Comparison of ENCODE assay signal across 29 cellular contexts in genomic region chr17:53387745-53388144, GRCh38.
"Had no signal": no experiment of that assay in that cellular context is flagged by ENCODE, and none has a peak within 500 bp of the region (broad histone marks: within the 10 kb centered on the region; RNA-seq: fewer than 3 reads in every experiment).

No MANE protein-coding gene starts in this region.

- ATAC-seq: effector memory CD8-positive, alpha-beta T cell; esophagus mucosa; gastrocnemius medialis; left lung; left ventricle myocardium superior; lower lobe of right lung; mucosa of descending colon had no signal

- H3K9me3 ChIP-seq: colonic mucosa, esophagus squamous epithelium, gastrocnemius medialis, left lung, lower lobe of right lung, mucosa of descending colon had no signal

- H3K27me3 Mint-ChIP-seq: dendritic cell treated with granulocyte-macrophage colony-stimulating factor and Interleukin-4, amounts not matched to agents 40 ng/mL and 50 ng/mL, for 4 days; effector memory CD8-positive, alpha-beta T cell; naive B cell had no signal

- H3K36me3 Mint-ChIP-seq: immature natural killer cell, mesothelial cell of epicardium, naive B cell had no signal

- H3K4me3 Mint-ChIP-seq: dendritic cell treated with granulocyte-macrophage colony-stimulating factor and Interleukin-4, amounts not matched to agents 40 ng/mL and 50 ng/mL, for 4 days; effector memory CD8-positive, alpha-beta T cell; endodermal cell; immature natural killer cell; mesothelial cell of epicardium; naive B cell had no signal

- H3K4me1 Mint-ChIP-seq: endodermal cell, immature natural killer cell, mesothelial cell of epicardium, naive B cell had no signal

- H3K27ac Mint-ChIP-seq: dendritic cell treated with granulocyte-macrophage colony-stimulating factor and Interleukin-4, amounts not matched to agents 40 ng/mL and 50 ng/mL, for 4 days; effector memory CD8-positive, alpha-beta T cell; endodermal cell; immature natural killer cell; mesothelial cell of epicardium; naive B cell had no signal

- FAIRE-seq: endometrium, kidney had no signal

- H3K4me2 ChIP-seq: hepatocyte had no signal

- DNase-seq: colonic mucosa; cortex of kidney; effector CD8-positive, alpha-beta T cell; effector memory CD8-positive, alpha-beta T cell; endodermal cell; erythroblast; esophagus squamous epithelium; foreskin fibroblast; foreskin melanocyte; gastrocnemius medialis; glutamatergic neuron; head of caudate nucleus; hypothalamus; immature natural killer cell; islet precursor cell; kidney; kidney glomerular epithelial cell; left lung; left ventricle myocardium superior; lower lobe of right lung; mesenchymal stem cell; mucosa of descending colon; naive B cell had no signal

- H3K4me1 ChIP-seq: colonic mucosa, esophagus squamous epithelium, gastrocnemius medialis, left lung, lower lobe of right lung had no signal

- H2AFZ ChIP-seq: hepatocyte had no signal

- H3K27ac ChIP-seq: colonic mucosa, epithelial cell of prostate, esophagus squamous epithelium, gastrocnemius medialis, hepatocyte, left lung, lower lobe of right lung had no signal

- H3K27me3 ChIP-seq: colonic mucosa, esophagus squamous epithelium, gastrocnemius medialis, hepatocyte, left lung had no signal

- H3K4me3 ChIP-seq: colonic mucosa, esophagus squamous epithelium, gastrocnemius medialis, hepatocyte, left lung, lower lobe of right lung, mucosa of descending colon had no signal

- H3K9me3 Mint-ChIP-seq: dendritic cell treated with granulocyte-macrophage colony-stimulating factor and Interleukin-4, amounts not matched to agents 40 ng/mL and 50 ng/mL, for 4 days; endodermal cell; mesothelial cell of epicardium had no signal

- H3K36me3 ChIP-seq: colonic mucosa, esophagus squamous epithelium, gastrocnemius medialis, left lung, lower lobe of right lung had no signal

- H3K79me2 ChIP-seq: hepatocyte had no signal
